8 cellular contexts compared by ENCODE assay signal in the genomic region with DNA sequence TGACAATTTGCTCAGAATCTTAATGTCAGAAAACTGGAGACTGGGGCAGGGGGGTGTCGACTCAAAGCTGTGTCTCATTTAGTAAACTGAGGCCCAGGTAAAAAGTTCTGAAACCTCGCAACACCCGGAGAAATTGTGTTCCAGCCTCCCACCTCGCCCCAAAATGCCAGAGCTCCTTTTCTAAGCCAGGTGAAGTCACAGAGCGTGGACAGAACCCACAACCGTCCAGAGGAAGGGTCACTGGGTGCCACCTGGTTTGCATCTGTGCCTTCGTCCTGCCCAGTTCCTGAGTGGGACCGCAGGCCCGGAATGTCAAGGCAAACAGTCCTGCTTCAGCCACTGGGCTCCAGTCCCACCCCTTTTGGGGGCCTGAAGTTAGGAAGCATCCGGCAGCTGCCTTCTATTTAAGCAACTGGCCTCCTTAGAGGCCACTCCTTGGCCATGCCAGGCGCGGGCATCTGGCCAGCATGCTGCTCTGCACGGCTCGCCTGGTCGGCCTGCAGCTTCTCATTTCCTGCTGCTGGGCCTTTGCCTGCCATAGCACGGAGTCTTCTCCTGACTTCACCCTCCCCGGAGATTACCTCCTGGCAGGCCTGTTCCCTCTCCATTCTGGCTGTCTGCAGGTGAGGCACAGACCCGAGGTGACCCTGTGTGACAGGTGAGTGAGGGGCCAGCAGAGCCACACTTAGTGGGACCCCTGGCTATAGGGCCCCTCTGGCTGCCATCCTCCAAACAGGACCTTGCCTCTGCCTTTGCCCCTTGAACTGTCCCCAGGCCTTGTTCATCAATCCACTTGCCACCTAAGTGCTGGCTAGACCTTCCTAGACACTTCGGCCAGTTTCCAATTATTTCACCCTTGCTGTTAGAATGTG. TPM values are rescaled to one million over a fixed set of nuclear protein-coding genes. Genes with fewer than 3 reads are reported as not detected.
DNase-seq lines count a peak whose midpoint lies in the region; ATAC-seq and TF ChIP-seq lines count a peak whose summit lies in the region.

A gene (plus strand): TSS at position 401 of the 872 bp plus-strand sequence. CDS start 67 bp downstream, at position 468.

- ATAC-seq in RWPE2 (ENCODE audit: low read depth) (no peak), GM21723 (IDR thresholded peaks at IDR 0.05; ENCODE audit: unreplicated experiment) (no peak)

- H3K4me1 ChIP-seq in RWPE2 (ENCODE audit: insufficient read depth, poor library complexity, severe bottlenecking) = peaks cover 6% of the 10 kb centered on the region
- peaks cover 16 to 32% (median 23%) of the 10 kb centered on the region in 3 donors for H3K4me1 ChIP-seq in esophagus squamous epithelium

- H3K27ac ChIP-seq in RWPE2 (ENCODE audit: poor library complexity, severe bottlenecking) = peak within 1 kb of the TSS; percentile 42
- H3K27ac ChIP-seq in esophagus squamous epithelium = peak within 1 kb of the TSS; percentile 79 to 91 (median 86)

- DNase-seq in EH (ENCODE audit: low read depth) (peak; percentile 55), RWPE2 (ENCODE audit: low spot score) (no peak), esophagus squamous epithelium (lab: John Stamatoyannopoulos, UW) (no peak), nephron progenitor cell (no peak), NCI-H2107 treated with DMSO at 0.1 percent for 48 hours (lab: John Stamatoyannopoulos, UW; ENCODE audit: unreplicated experiment) (no peak), NCI-H1048 (lab: John Stamatoyannopoulos, UW) (no peak)
- DNase-seq in stimulated activated CD4-positive, alpha-beta T cell treated with anti-CD3 and anti-CD28 coated beads, Interleukin-2, amount 100 ng/mL, for 24 hours = no peak

- no peak within 1 kb of the TSS for H3K27ac Mint-ChIP-seq in nephron progenitor cell

- peaks cover 4% of the 10 kb centered on the region for H3K36me3 Mint-ChIP-seq in nephron progenitor cell (ENCODE audit: low read depth)

- 66 to 79% methylated on average over 5 to 18 of the region's 19 CpGs for WGBS in esophagus squamous epithelium, 2 donors

- no peak for TF ChIP-seq CTCF in RWPE2 (IDR thresholded peaks at IDR 0.05; ENCODE audit: poor library complexity, severe bottlenecking)
- no peak for TF ChIP-seq CTCF in esophagus squamous epithelium (IDR thresholded peaks at IDR 0.05)
- TF ChIP-seq CTCF in nephron progenitor cell (IDR thresholded peaks at IDR 0.05) = no peak

- H3K4me3 Mint-ChIP-seq in nephron progenitor cell = peak within 1 kb of the TSS; percentile 67

- H3K4me1 Mint-ChIP-seq in nephron progenitor cell = peaks cover 15% of the 10 kb centered on the region

- intact Hi-C loops in esophagus squamous epithelium (cut with DNase I) = loop anchor here (10.0 kb wide), 1 partner anchor 70 kb away; a partner anchor contains a TSS

- H3K4me3 ChIP-seq in RWPE2 (ENCODE audit: severe bottlenecking) (peak within 1 kb of the TSS; percentile 71), esophagus squamous epithelium (peak within 1 kb of the TSS; percentile 87 to 100 (median 99))

- no peaks in the 10 kb centered on the region for H3K9me3 Mint-ChIP-seq in nephron progenitor cell

- TF ChIP-seq POLR2A in esophagus squamous epithelium (IDR thresholded peaks at IDR 0.05) = no peak

- H3K27me3 ChIP-seq in RWPE2 (ENCODE audit: insufficient read depth, poor library complexity, severe bottlenecking) (no peaks in the 10 kb centered on the region), esophagus squamous epithelium (no peaks in the 10 kb centered on the region)

- H3K9me3 ChIP-seq in RWPE2 (ENCODE audit: severe bottlenecking) (no peaks in the 10 kb centered on the region), esophagus squamous epithelium (no peaks in the 10 kb centered on the region)

- peaks cover 4% of the 10 kb centered on the region for H3K27me3 Mint-ChIP-seq in nephron progenitor cell (ENCODE audit: low read depth, poor library complexity)

- peaks cover 22% of the 10 kb centered on the region for H3K36me3 ChIP-seq in RWPE2 (ENCODE audit: low read depth)
- H3K36me3 ChIP-seq in esophagus squamous epithelium = peaks cover 0 to 13% (median 1%) of the 10 kb centered on the region in 3 donors

RNA-seq across cellular contexts. Expression of the gene that starts here (rescaled TPM):
- total RNA-seq in esophagus squamous epithelium = not detected
